Comparison of ENCODE assay signal across 26 cellular contexts in the genomic region with DNA sequence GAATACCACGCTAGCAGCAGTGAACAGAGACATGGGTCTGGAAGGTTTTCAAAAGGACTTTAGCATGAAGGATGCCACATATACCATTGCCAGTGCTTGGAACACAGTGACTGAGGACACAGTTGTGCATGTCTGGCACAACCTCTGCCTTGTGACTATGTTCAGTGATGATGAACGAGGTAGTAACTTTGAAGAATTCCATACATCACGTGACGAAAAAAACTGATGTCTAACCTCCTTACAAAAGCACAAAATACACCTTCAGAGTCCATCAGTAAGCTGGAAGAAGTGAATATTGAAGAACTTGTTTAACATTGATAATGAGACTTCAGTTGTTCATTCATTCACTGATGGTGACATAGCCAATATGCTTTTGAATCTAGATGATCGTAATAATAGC.
"Had no signal": no experiment of that assay in that cellular context is flagged by ENCODE, and none has a peak within 500 bp of the region (broad histone marks: within the 10 kb centered on the region; RNA-seq: fewer than 3 reads in every experiment).

No MANE protein-coding gene starts in this region.

- DNase-seq: colonic mucosa; cortex of kidney; effector CD8-positive, alpha-beta T cell; effector memory CD8-positive, alpha-beta T cell; endodermal cell; erythroblast; esophagus squamous epithelium; foreskin fibroblast; foreskin melanocyte; gastrocnemius medialis; glutamatergic neuron; head of caudate nucleus; heart right ventricle; hippocampal formation; left cardiac atrium; left lung; left ventricle myocardium superior; lower lobe of right lung; mesenchymal stem cell; mucosa of descending colon; naive B cell had no signal

- H3K4me3 ChIP-seq: colonic mucosa, esophagus squamous epithelium, gastrocnemius medialis, heart right ventricle, left lung, lower lobe of right lung, mucosa of descending colon had no signal

- H3K36me3 ChIP-seq: colonic mucosa, esophagus squamous epithelium, gastrocnemius medialis, heart right ventricle, left lung, lower lobe of right lung had no signal

- H3K27me3 ChIP-seq: colonic mucosa, esophagus squamous epithelium, gastrocnemius medialis, heart right ventricle, left lung had no signal

- H3K4me1 ChIP-seq: colonic mucosa, esophagus squamous epithelium, gastrocnemius medialis, heart right ventricle, left lung, lower lobe of right lung had no signal

- H3K27ac ChIP-seq: colonic mucosa, epithelial cell of prostate, esophagus squamous epithelium, gastrocnemius medialis, heart right ventricle, left lung, lower lobe of right lung had no signal

- ATAC-seq: effector memory CD8-positive, alpha-beta T cell; esophagus mucosa; gastrocnemius medialis; heart right ventricle; left cardiac atrium; left lung; left ventricle myocardium superior; lower lobe of right lung; mucosa of descending colon had no signal

- H3K9me3 ChIP-seq: colonic mucosa, esophagus squamous epithelium, gastrocnemius medialis, left lung, lower lobe of right lung, mucosa of descending colon had no signal

- FAIRE-seq: endometrium, islet of Langerhans, keratinocyte had no signal
